ENCODE assay signal across 1 cellular context in the genomic region with DNA sequence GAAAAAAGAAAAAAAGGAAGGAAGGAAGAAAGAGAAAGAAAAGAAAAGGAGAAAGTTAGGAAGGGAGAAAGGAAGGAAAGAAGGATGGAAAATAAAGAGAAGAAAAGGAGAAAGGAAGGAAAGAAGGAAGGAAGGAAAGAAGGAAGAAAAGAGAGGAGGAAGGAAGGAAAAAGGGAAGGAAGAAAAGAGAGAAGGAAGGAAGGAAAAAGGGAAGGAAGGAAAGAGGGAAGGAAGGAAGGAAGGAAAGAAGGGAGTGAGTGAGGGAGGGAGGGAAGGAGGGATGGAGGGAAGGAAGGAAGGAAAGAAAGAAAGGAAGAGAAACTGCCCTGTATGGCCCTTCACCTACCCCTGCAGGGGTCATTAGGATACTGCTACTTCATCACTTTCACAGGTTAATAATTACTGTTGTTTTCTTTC.
TF ChIP-seq lines count a peak whose summit lies in the region.

No MANE protein-coding gene starts in this region.

TF ChIP-seq in HepG2, 621 proteins besides CTCF, POLR2A, EP300 and RAD21 (continued from another document):
- TF ChIP-seq, protein P1, sequence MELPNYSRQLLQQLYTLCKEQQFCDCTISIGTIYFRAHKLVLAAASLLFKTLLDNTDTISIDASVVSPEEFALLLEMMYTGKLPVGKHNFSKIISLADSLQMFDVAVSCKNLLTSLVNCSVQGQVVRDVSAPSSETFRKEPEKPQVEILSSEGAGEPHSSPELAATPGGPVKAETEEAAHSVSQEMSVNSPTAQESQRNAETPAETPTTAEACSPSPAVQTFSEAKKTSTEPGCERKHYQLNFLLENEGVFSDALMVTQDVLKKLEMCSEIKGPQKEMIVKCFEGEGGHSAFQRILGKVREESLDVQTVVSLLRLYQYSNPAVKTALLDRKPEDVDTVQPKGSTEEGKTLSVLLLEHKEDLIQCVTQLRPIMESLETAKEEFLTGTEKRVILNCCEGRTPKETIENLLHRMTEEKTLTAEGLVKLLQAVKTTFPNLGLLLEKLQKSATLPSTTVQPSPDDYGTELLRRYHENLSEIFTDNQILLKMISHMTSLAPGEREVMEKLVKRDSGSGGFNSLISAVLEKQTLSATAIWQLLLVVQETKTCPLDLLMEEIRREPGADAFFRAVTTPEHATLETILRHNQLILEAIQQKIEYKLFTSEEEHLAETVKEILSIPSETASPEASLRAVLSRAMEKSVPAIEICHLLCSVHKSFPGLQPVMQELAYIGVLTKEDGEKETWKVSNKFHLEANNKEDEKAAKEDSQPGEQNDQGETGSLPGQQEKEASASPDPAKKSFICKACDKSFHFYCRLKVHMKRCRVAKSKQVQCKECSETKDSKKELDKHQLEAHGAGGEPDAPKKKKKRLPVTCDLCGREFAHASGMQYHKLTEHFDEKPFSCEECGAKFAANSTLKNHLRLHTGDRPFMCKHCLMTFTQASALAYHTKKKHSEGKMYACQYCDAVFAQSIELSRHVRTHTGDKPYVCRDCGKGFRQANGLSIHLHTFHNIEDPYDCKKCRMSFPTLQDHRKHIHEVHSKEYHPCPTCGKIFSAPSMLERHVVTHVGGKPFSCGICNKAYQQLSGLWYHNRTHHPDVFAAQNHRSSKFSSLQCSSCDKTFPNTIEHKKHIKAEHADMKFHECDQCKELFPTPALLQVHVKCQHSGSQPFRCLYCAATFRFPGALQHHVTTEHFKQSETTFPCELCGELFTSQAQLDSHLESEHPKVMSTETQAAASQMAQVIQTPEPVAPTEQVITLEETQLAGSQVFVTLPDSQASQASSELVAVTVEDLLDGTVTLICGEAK (IDR thresholded peaks at IDR 0.05) = peak; percentile 16; the same call in 1 of the 2 replicates
- TF ChIP-seq, protein P1 (CRISPR knock-in tag; IDR thresholded peaks at IDR 0.05) = no peak
- no peak for TF ChIP-seq ZFP36L2 (CRISPR knock-in tag; IDR thresholded peaks at IDR 0.05)
- no peak for TF ChIP-seq TBX3 (IDR thresholded peaks at IDR 0.05; ENCODE audit: borderline replicate concordance)
- no peak for TF ChIP-seq ZNF781 (CRISPR knock-in tag; IDR thresholded peaks at IDR 0.05; ENCODE audit: borderline replicate concordance, not compliant biosample characterization)
- no peak for TF ChIP-seq SAP130 (CRISPR knock-in tag; IDR thresholded peaks at IDR 0.05; ENCODE audit: low read depth)
- TF ChIP-seq SOX13 (IDR thresholded peaks at IDR 0.05) = no peak
- no peak for TF ChIP-seq SOX13 (CRISPR knock-in tag; conservative IDR thresholded peaks at IDR 0.05 in 1 of 2, IDR thresholded peaks at IDR 0.05 in 1 of 2)
- TF ChIP-seq, protein P2, sequence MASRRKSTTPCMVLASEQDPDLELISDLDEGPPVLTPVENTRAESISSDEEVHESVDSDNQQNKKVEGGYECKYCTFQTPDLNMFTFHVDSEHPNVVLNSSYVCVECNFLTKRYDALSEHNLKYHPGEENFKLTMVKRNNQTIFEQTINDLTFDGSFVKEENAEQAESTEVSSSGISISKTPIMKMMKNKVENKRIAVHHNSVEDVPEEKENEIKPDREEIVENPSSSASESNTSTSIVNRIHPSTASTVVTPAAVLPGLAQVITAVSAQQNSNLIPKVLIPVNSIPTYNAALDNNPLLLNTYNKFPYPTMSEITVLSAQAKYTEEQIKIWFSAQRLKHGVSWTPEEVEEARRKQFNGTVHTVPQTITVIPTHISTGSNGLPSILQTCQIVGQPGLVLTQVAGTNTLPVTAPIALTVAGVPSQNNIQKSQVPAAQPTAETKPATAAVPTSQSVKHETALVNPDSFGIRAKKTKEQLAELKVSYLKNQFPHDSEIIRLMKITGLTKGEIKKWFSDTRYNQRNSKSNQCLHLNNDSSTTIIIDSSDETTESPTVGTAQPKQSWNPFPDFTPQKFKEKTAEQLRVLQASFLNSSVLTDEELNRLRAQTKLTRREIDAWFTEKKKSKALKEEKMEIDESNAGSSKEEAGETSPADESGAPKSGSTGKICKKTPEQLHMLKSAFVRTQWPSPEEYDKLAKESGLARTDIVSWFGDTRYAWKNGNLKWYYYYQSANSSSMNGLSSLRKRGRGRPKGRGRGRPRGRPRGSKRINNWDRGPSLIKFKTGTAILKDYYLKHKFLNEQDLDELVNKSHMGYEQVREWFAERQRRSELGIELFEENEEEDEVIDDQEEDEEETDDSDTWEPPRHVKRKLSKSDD (CRISPR knock-in tag; IDR thresholded peaks at IDR 0.05; ENCODE audit: low read depth) = no peak
